16 cellular contexts compared by ENCODE assay signal in genomic region chr3:72673011-72673771, GRCh38.
DNase-seq lines count a peak whose midpoint lies in the region; ATAC-seq, FAIRE-seq and TF ChIP-seq lines count a peak whose summit lies in the region.
"Had no signal": no experiment of that assay in that cellular context is flagged by ENCODE, and none has a peak within 500 bp of the region (broad histone marks: within the 10 kb centered on the region; RNA-seq: fewer than 3 reads in every experiment).

No MANE protein-coding gene starts in this region.

- SMC1A ChIA-PET in GM12878 (lab: Charles Lee; ENCODE audit: uncharacterized antibody, unreplicated experiment), result no interaction called here

- POLR2A ChIA-PET in HEK293 (lab: Yijun Ruan, JAX) (no interaction called here), GM12878 (lab: Charles Lee) (no interaction called here)

- 49% methylated on average over 7 of the region's 7 CpGs for WGBS in GM12878 (ENCODE audit: insufficient coverage, insufficient replicate concordance, low lambda C conversion rate, missing lambda C conversion rate)

- in situ Hi-C loops in GM12878 (cut with MboI), result no loop called here

- peak; percentile 3 for TF ChIP-seq CTCF in D721Med (IDR thresholded peaks at IDR 0.05; ENCODE audit: insufficient read depth, missing control alignments)
- TF ChIP-seq CTCF in HEK293 (tag by site-specific recombination; IDR thresholded peaks at IDR 0.05), result no peak
- TF ChIP-seq CTCF in GM12878 (IDR thresholded peaks at IDR 0.05 in 2 of 3, conservative IDR thresholded peaks at IDR 0.05 in 1 of 3; ENCODE audit: control insufficient read depth in 2 of 3, extremely low read depth in 1 of 3, insufficient read depth in 1 of 3, low read depth in 3 of 3, low read length in 3 of 3), result no peak

- ATAC-seq in GM12878, result peak; percentile 55
- ATAC-seq in stimulated activated naive B cell treated with anti-CD40 and anti-IgM and Interleukin-4, amounts not matched to agents 10 μg/mL and 1 μg/mL and 100 μg/mL, for 72 hours (replicated peaks), result peak; percentile 82 to 90

- H2AFZ ChIP-seq in GM12878 (ENCODE audit: control insufficient read depth, low read depth, low read length), result no peak overlapping the region

- H3K36me3 ChIP-seq in HEK293 (ENCODE audit: control insufficient read depth in 2 of 2, insufficient read depth in 1 of 2, low read length in 2 of 2) (no peaks in the 10 kb centered on the region), GM12878 (ENCODE audit: control insufficient read depth in 2 of 2, insufficient read depth in 2 of 2, low read length in 1 of 2) (no peaks in the 10 kb centered on the region)

- RAD21 ChIA-PET in GM12878 (lab: Charles Lee; ENCODE audit: unreplicated experiment), result no interaction called here

- no peak for TF ChIP-seq EP300 in GM12878 (IDR thresholded peaks at IDR 0.05; ENCODE audit: borderline replicate concordance in 1 of 2, control insufficient read depth in 1 of 2, low read depth in 2 of 2, low read length in 2 of 2)

- no peak overlapping the region for H3K9ac ChIP-seq in GM12878 (ENCODE audit: control insufficient read depth, insufficient read depth, low read length)

- no peak for FAIRE-seq in D721Med (lab: Jason Lieb, UNC)
- FAIRE-seq in GM12878 (lab: Jason Lieb, UNC), result no peak
- FAIRE-seq: G401.6, H54 had no signal

- intact Hi-C loops in GM12878 (cut with micrococcal nuclease; ENCODE audit: unreplicated experiment), result loop anchor here (10.0 kb wide), 1 partner anchor 798 kb away; no protein-coding TSS in a partner anchor

- no TSS peak for BruUV-seq in GM12878 (replicated peaks; lab: Mats Ljungman, UMichigan)

- H3K4me1 Mint-ChIP-seq in stimulated activated naive B cell treated with anti-CD40 and anti-IgM and Interleukin-4, amounts not matched to agents 10 μg/mL and 1 μg/mL and 100 μg/mL, for 72 hours, result peaks cover 18 to 28% of the 10 kb centered on the region in 2 donors

- no peak overlapping the region for H3K4me2 ChIP-seq in GM12878 (ENCODE audit: control insufficient read depth, insufficient read depth)

- H3K4me3 ChIP-seq in HEK293 (ENCODE audit: low read depth, low read length) (no peak overlapping the region), GM12878 (no peak overlapping the region)

- H3K27me3 ChIP-seq in GM12878 (replicated peaks in 1 of 2; ENCODE audit: control insufficient read depth in 2 of 2, insufficient read depth in 2 of 2, low read length in 1 of 2), result no peaks in the 10 kb centered on the region

- H3K79me2 ChIP-seq in GM12878 (ENCODE audit: control insufficient read depth, insufficient read depth, low read length), result no peaks in the 10 kb centered on the region

- H3K36me3 Mint-ChIP-seq in stimulated activated naive B cell treated with anti-CD40 and anti-IgM and Interleukin-4, amounts not matched to agents 10 μg/mL and 1 μg/mL and 100 μg/mL, for 72 hours, result no peaks in the 10 kb centered on the region

- H3K9me3 ChIP-seq in HEK293 (ENCODE audit: control insufficient read depth, insufficient read depth, low read depth, low read length) (no peaks in the 10 kb centered on the region), GM12878 (replicated peaks; ENCODE audit: control insufficient read depth, insufficient read depth, low read length) (no peaks in the 10 kb centered on the region)

- H3K9me3 Mint-ChIP-seq in stimulated activated naive B cell treated with anti-CD40 and anti-IgM and Interleukin-4, amounts not matched to agents 10 μg/mL and 1 μg/mL and 100 μg/mL, for 72 hours, result peaks cover 0 to 2% of the 10 kb centered on the region in 2 donors
- H3K9me3 Mint-ChIP-seq: CD4-positive, alpha-beta T cell had no signal

- H3K27me3 Mint-ChIP-seq in stimulated activated naive B cell treated with anti-CD40 and anti-IgM and Interleukin-4, amounts not matched to agents 10 μg/mL and 1 μg/mL and 100 μg/mL, for 72 hours, result peaks cover 29 to 45% of the 10 kb centered on the region in 2 donors
- H3K27me3 Mint-ChIP-seq: CD4-positive, alpha-beta T cell had no signal

- H3K4me1 ChIP-seq in HEK293 (ENCODE audit: control insufficient read depth, insufficient read depth, low read length) (no peaks in the 10 kb centered on the region), GM12878 (ENCODE audit: control insufficient read depth, insufficient read depth, low read length) (no peaks in the 10 kb centered on the region)

- TF ChIP-seq RAD21 in GM12878 (IDR thresholded peaks at IDR 0.05; ENCODE audit: insufficient read depth, low read depth, low read length), result no peak

- no peak overlapping the region for H3K4me3 Mint-ChIP-seq in stimulated activated naive B cell treated with anti-CD40 and anti-IgM and Interleukin-4, amounts not matched to agents 10 μg/mL and 1 μg/mL and 100 μg/mL, for 72 hours
- H3K4me3 Mint-ChIP-seq: CD4-positive, alpha-beta T cell had no signal

- H3K27ac Mint-ChIP-seq in stimulated activated naive B cell treated with anti-CD40 and anti-IgM and Interleukin-4, amounts not matched to agents 10 μg/mL and 1 μg/mL and 100 μg/mL, for 72 hours, result peak overlapping the region; percentile 17
- H3K27ac Mint-ChIP-seq: CD4-positive, alpha-beta T cell had no signal

- DNase-seq in D721Med (ENCODE audit: insufficient read length, low spot score) (no peak), GM12878 (ENCODE audit: low read depth, low spot score) (no peak), superior temporal gyrus (ENCODE audit: extremely low spot score) (no peak), T-helper 2 cell (no peak), SW480 (ENCODE audit: low spot score) (no peak)
- no peak for DNase-seq in stimulated activated naive B cell treated with anti-CD40 and anti-IgM and Interleukin-4, amounts not matched to agents 10 μg/mL and 1 μg/mL and 100 μg/mL, for 72 hours
- DNase-seq: Calu3; CD4-positive, alpha-beta T cell; DMS79 treated with DMSO at 0.1 percent for 48 hours; IMR-90; NCI-H446 treated with DMSO at 0.1 percent for 48 hours; NCI-H82; OCI-M1 had no signal

- no peaks in the 10 kb centered on the region for H4K20me1 ChIP-seq in GM12878 (ENCODE audit: control insufficient read depth, insufficient read depth)

- H3K27ac ChIP-seq in HEK293 (ENCODE audit: extremely low read depth, low read depth, low read length) (no peak overlapping the region), GM12878 (ENCODE audit: control insufficient read depth, insufficient read depth) (no peak overlapping the region)

- CTCF ChIA-PET in HEK293 (lab: Yijun Ruan, JAX), result no interaction called here
- CTCF ChIA-PET in GM12878 (lab: Yijun Ruan, JAX), result no interaction called here

- TF ChIP-seq POLR2A in GM12878 (IDR thresholded peaks at IDR 0.05; ENCODE audit: low read depth, low read length), result no peak

TF ChIP-seq in HEK293, 187 proteins besides CTCF, POLR2A, EP300 and RAD21:
- TF ChIP-seq KLF7 (tag by site-specific recombination; IDR thresholded peaks at IDR 0.05; ENCODE audit: borderline replicate concordance) (no peak), ZNF146 (tag by site-specific recombination; IDR thresholded peaks at IDR 0.05) (no peak), SETDB1 (IDR thresholded peaks at IDR 0.05; ENCODE audit: insufficient read length, low read length) (no peak), ZNF239 (tag by site-specific recombination; IDR thresholded peaks at IDR 0.05) (peak; percentile 87), ZNF433 (tag by site-specific recombination; IDR thresholded peaks at IDR 0.05; ENCODE audit: low read depth) (no peak), ZNF366 (tag by site-specific recombination; conservative IDR thresholded peaks at IDR 0.05) (peak; percentile 72)
- TF ChIP-seq, protein P1, sequence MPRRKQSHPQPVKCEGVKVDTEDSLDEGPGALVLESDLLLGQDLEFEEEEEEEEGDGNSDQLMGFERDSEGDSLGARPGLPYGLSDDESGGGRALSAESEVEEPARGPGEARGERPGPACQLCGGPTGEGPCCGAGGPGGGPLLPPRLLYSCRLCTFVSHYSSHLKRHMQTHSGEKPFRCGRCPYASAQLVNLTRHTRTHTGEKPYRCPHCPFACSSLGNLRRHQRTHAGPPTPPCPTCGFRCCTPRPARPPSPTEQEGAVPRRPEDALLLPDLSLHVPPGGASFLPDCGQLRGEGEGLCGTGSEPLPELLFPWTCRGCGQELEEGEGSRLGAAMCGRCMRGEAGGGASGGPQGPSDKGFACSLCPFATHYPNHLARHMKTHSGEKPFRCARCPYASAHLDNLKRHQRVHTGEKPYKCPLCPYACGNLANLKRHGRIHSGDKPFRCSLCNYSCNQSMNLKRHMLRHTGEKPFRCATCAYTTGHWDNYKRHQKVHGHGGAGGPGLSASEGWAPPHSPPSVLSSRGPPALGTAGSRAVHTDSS (tag by site-specific recombination; IDR thresholded peaks at IDR 0.05), result no peak

TF ChIP-seq in GM12878, 131 proteins besides CTCF, POLR2A, EP300 and RAD21 (continues in another document):
- no peak for TF ChIP-seq USF1 (IDR thresholded peaks at IDR 0.05; ENCODE audit: borderline replicate concordance, extremely low read length, insufficient read depth, low read depth, low read length)
- no peak for TF ChIP-seq STAT3 (IDR thresholded peaks at IDR 0.05; ENCODE audit: low read depth, low read length)
- TF ChIP-seq HDAC2 (IDR thresholded peaks at IDR 0.05), result no peak
- TF ChIP-seq GABPA (IDR thresholded peaks at IDR 0.05; ENCODE audit: low read depth), result no peak
- TF ChIP-seq, protein P2, sequence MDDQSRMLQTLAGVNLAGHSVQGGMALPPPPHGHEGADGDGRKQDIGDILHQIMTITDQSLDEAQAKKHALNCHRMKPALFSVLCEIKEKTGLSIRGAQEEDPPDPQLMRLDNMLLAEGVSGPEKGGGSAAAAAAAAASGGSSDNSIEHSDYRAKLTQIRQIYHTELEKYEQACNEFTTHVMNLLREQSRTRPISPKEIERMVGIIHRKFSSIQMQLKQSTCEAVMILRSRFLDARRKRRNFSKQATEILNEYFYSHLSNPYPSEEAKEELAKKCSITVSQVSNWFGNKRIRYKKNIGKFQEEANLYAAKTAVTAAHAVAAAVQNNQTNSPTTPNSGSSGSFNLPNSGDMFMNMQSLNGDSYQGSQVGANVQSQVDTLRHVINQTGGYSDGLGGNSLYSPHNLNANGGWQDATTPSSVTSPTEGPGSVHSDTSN (IDR thresholded peaks at IDR 0.05; ENCODE audit: insufficient replicate concordance, low read depth, low read length), result no peak
- TF ChIP-seq SIX5 (IDR thresholded peaks at IDR 0.05; ENCODE audit: low read depth, low read length, severe bottlenecking), result no peak
- TF ChIP-seq NFXL1 (IDR thresholded peaks at IDR 0.05; ENCODE audit: borderline replicate concordance), result no peak
- TF ChIP-seq SP1 (IDR thresholded peaks at IDR 0.05; ENCODE audit: low read depth, low read length), result no peak
- no peak for TF ChIP-seq SMAD1 (IDR thresholded peaks at IDR 0.05; ENCODE audit: low read depth, partially characterized antibody)
- TF ChIP-seq JUNB (IDR thresholded peaks at IDR 0.05), result no peak
- no peak for TF ChIP-seq SREBF1 (IDR thresholded peaks at IDR 0.05; ENCODE audit: low read length)
- TF ChIP-seq MYB (IDR thresholded peaks at IDR 0.05; ENCODE audit: borderline replicate concordance, low read depth, low read length), result no peak
